Comparison of ENCODE assay signal across 17 cellular contexts in genomic region chr3:112466041-112466440, GRCh38. TPM values are rescaled to one million over a fixed set of nuclear protein-coding genes. Genes with fewer than 3 reads are reported as not detected.
"Had no signal": no experiment of that assay in that cellular context is flagged by ENCODE, and none has a peak within 500 bp of the region (broad histone marks: within the 10 kb centered on the region; RNA-seq: fewer than 3 reads in every experiment).

No MANE protein-coding gene starts in this region.

- H3K9me3 ChIP-seq: mucosa of descending colon, sigmoid colon, upper lobe of left lung had no signal

- H3K36me3 ChIP-seq: brain microvascular endothelial cell, sigmoid colon, upper lobe of left lung had no signal

- H3K4me3 ChIP-seq: mucosa of descending colon, sigmoid colon, upper lobe of left lung had no signal

- H3K27me3 ChIP-seq: brain microvascular endothelial cell, sigmoid colon, upper lobe of left lung had no signal

- H3K4me1 ChIP-seq: sigmoid colon had no signal

- ATAC-seq: left colon, mucosa of descending colon had no signal

- H3K4me3 Mint-ChIP-seq: nephron; stimulated activated naive CD8-positive, alpha-beta T cell treated with anti-CD3 and anti-CD28 coated beads, Interleukin-15, Interleukin-2, amounts not matched to agents 100 ng/mL and 50 ng/mL, for 24 hours had no signal

- H3K27ac ChIP-seq: brain microvascular endothelial cell, sigmoid colon, upper lobe of left lung had no signal

- H3K27ac Mint-ChIP-seq: nephron; stimulated activated naive CD8-positive, alpha-beta T cell treated with anti-CD3 and anti-CD28 coated beads, Interleukin-15, Interleukin-2, amounts not matched to agents 100 ng/mL and 50 ng/mL, for 24 hours had no signal

- H3K9me3 Mint-ChIP-seq: nephron; stimulated activated naive CD8-positive, alpha-beta T cell treated with anti-CD3 and anti-CD28 coated beads, Interleukin-15, Interleukin-2, amounts not matched to agents 100 ng/mL and 50 ng/mL, for 24 hours had no signal

- H3K27me3 Mint-ChIP-seq: stimulated activated naive CD8-positive, alpha-beta T cell treated with anti-CD3 and anti-CD28 coated beads, Interleukin-15, Interleukin-2, amounts not matched to agents 100 ng/mL and 50 ng/mL, for 24 hours had no signal

- DNase-seq: activated CD4-positive, alpha-beta T cell treated with anti-CD3 and anti-CD28 coated beads, Interleukin-2, amount 50 U/mL, for 48 hours; activated CD4-positive, CD25-positive, alpha-beta regulatory T cell treated with anti-CD3 and anti-CD28 coated beads, Interleukin-2, amount 50 U/mL, for 72 hours; activated CD8-positive, alpha-beta memory T cell treated with anti-CD3 and anti-CD28 coated beads, Interleukin-2, amount 50 U/mL, for 4 hours; activated naive CD4-positive, alpha-beta T cell; amygdala; brain microvascular endothelial cell; left colon; mucosa of descending colon; sigmoid colon; stimulated activated CD4-positive, alpha-beta T cell treated with anti-CD3 and anti-CD28 coated beads, Interleukin-2, amount 100 ng/mL, for 48 hours; stimulated activated CD8-positive, alpha-beta memory T cell treated with anti-CD3 and anti-CD28 coated beads, Interleukin-4, amount 100 ng/mL, for 48 hours; upper lobe of left lung had no signal

RNA-seq across cellular contexts. Expression of gene BTLA, which starts 33.2 kb away (rescaled TPM):
- total RNA-seq: dermis microvascular lymphatic vessel endothelial cell, lung microvascular endothelial cell, pulmonary artery endothelial cell, sigmoid colon had no signal
